In the genomic region with DNA sequence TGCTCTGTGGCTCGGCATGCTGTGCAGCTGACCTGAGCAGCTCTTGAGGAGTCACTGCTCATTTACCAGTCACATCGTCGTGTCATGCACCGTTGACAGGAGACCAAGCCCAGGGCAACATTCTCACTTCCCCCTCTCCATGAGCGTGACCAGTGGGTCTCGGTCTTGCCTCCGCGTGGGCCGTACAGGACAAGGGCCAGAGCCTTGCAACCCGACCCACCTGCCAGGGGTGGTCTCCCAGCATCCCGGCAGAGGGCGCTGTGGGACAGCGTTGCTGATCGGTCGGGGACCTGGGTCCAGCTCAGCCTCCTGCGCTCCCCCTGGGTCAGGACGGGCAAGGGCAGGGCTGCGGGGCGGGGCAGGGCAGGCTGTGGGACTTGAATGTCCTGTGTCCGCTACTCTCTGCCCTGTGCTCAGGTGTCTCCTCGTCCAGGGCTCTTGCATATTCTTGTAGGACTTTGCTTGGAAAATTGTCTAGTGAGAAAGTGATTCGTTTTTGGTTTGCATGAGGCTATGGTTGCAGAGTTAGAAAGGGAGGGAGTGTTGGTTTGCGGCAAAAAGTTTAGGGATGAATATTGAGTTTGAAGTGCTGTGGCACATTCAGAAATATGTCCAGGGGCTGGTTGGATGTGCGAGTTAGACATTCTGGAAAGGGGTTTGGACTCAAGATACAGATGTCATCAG, we compare ENCODE assay signal across 8 cellular contexts. TPM values are rescaled to one million over a fixed set of nuclear protein-coding genes. Genes with fewer than 3 reads are reported as not detected.
DNase-seq lines count a peak whose midpoint lies in the region; ATAC-seq and TF ChIP-seq lines count a peak whose summit lies in the region.

No MANE protein-coding gene starts in this region.

- peak overlapping the region; percentile 74 for H3K4me2 ChIP-seq in GM23338

- H3K27me3 ChIP-seq in GM23338 (ENCODE audit: insufficient read depth) (0 out of 2 replicates have a peak, but pooled peaks cover 5% of the 10 kb centered on the region), prostate gland (replicated peaks; ENCODE audit: insufficient read depth) (no peaks in the 10 kb centered on the region), vagina (no peaks in the 10 kb centered on the region)

- H3K27ac Mint-ChIP-seq in GM23338: no peak overlapping the region
- H3K27ac Mint-ChIP-seq in activated naive CD4-positive, alpha-beta T cell treated with anti-CD3 and anti-CD28 coated beads for 36 hours: no peak overlapping the region

- H3K4me3 ChIP-seq in GM23338: peak overlapping the region; percentile 38
- no peak overlapping the region for H3K4me3 ChIP-seq in prostate gland
- H3K4me3 ChIP-seq in vagina: no peak overlapping the region

- H3K9me3 Mint-ChIP-seq in GM23338: no peaks in the 10 kb centered on the region; the same call in 2 of the 3 replicates
- no peaks in the 10 kb centered on the region for H3K9me3 Mint-ChIP-seq in activated naive CD4-positive, alpha-beta T cell treated with anti-CD3 and anti-CD28 coated beads for 36 hours

- H3K4me1 Mint-ChIP-seq in GM23338: peaks cover 6% of the 10 kb centered on the region; the same call in 2 of the 3 replicates
- peaks cover 14% of the 10 kb centered on the region for H3K4me1 Mint-ChIP-seq in activated naive CD4-positive, alpha-beta T cell treated with anti-CD3 and anti-CD28 coated beads for 36 hours (ENCODE audit: low read depth)

- peak overlapping the region; percentile 94 for H2AFZ ChIP-seq in GM23338

- H3K4me1 ChIP-seq in GM23338 (ENCODE audit: insufficient read depth) (no peaks in the 10 kb centered on the region), prostate gland (replicated peaks) (no peaks in the 10 kb centered on the region), vagina (peaks cover 10% of the 10 kb centered on the region)

- no peak for TF ChIP-seq POLR2A in prostate gland (IDR thresholded peaks at IDR 0.05)
- TF ChIP-seq POLR2A in vagina (IDR thresholded peaks at IDR 0.05): no peak

- WGBS in prostate gland: 13% methylated on average over 24 of the region's 24 CpGs

- intact Hi-C loops in activated naive CD4-positive, alpha-beta T cell treated with anti-CD3 and anti-CD28 coated beads for 36 hours (cut with micrococcal nuclease): loop anchor here (1.0 to 5.0 kb wide), 6 partner anchors 114 to 995 kb away; no protein-coding TSS in a partner anchor
- intact Hi-C loops in Right ventricle myocardium superior (cut with DNase I) (loop anchor here (5.0 to 10.0 kb wide), 2 partner anchors 230 to 1002 kb away; no protein-coding TSS in a partner anchor), prostate gland (cut with DNase I) (loop anchor here (5.0 to 10.0 kb wide), 2 partner anchors 230 to 992 kb away; no protein-coding TSS in a partner anchor), vagina (cut with DNase I) (loop anchor here (5.0 to 10.0 kb wide), 2 partner anchors 230 to 992 kb away; no protein-coding TSS in a partner anchor)

- no peaks in the 10 kb centered on the region for H4K20me1 ChIP-seq in GM23338 (replicated peaks; ENCODE audit: insufficient read depth)

- H3K27ac ChIP-seq in GM23338 (ENCODE audit: low read depth) (no peak overlapping the region), prostate gland (no peak overlapping the region), vagina (no peak overlapping the region)

- DNase-seq in ELR (ENCODE audit: low read depth) (peak; percentile 84), GM23338 (ENCODE audit: low spot score) (peak; percentile 95), M059J (ENCODE audit: low read depth) (peak; percentile 80), Right ventricle myocardium superior (peak; percentile 93), prostate gland (ENCODE audit: low spot score) (peak; percentile 77), vagina (ENCODE audit: extremely low spot score in 2 of 2) (no peak)
- peak; percentile 90 for DNase-seq in activated naive CD4-positive, alpha-beta T cell treated with anti-CD3 and anti-CD28 coated beads for 36 hours

- CTCF ChIA-PET in activated naive CD4-positive, alpha-beta T cell treated with anti-CD3 and anti-CD28 coated beads for 36 hours (lab: Charles Lee): interaction anchor here (0.6 to 4.2 kb wide), 44 partner anchors 9 to 301 kb away, joined by 3 to 32 read pairs (median 5); a partner anchor contains a TSS

- TF ChIP-seq CTCF in GM23338 (conservative IDR thresholded peaks at IDR 0.05; ENCODE audit: low read depth in 2 of 2) (peak; percentile 83 to 99), prostate gland (IDR thresholded peaks at IDR 0.05) (peak; percentile 69 to 95 (median 86)), vagina (IDR thresholded peaks at IDR 0.05) (peak; percentile 74 to 89 (median 89))

- H3K9me2 ChIP-seq in GM23338 (ENCODE audit: insufficient read depth): no peaks in the 10 kb centered on the region

- H3K9me3 ChIP-seq in prostate gland: no peaks in the 10 kb centered on the region
- no peaks in the 10 kb centered on the region for H3K9me3 ChIP-seq in vagina

- no peaks in the 10 kb centered on the region for H3K79me2 ChIP-seq in GM23338 (replicated peaks; ENCODE audit: insufficient read depth)

- H3K4me3 Mint-ChIP-seq in GM23338: no peak overlapping the region
- no peak overlapping the region for H3K4me3 Mint-ChIP-seq in activated naive CD4-positive, alpha-beta T cell treated with anti-CD3 and anti-CD28 coated beads for 36 hours

- peaks cover 7% of the 10 kb centered on the region for H3K36me3 ChIP-seq in GM23338 (ENCODE audit: insufficient read depth)
- no peaks in the 10 kb centered on the region for H3K36me3 ChIP-seq in prostate gland
- peaks cover 0 to 14% of the 10 kb centered on the region in 2 donors for H3K36me3 ChIP-seq in vagina

- ATAC-seq in GM23338 (peak; percentile 92), SK-N-SH treated with all-trans-retinoic acid at 6 μM for 48 hours (peak; percentile 93), Right ventricle myocardium superior (ENCODE audit: poor library complexity) (peak; percentile 95)

- H3K36me3 Mint-ChIP-seq in GM23338 (ENCODE audit: low read depth): peaks cover 18% of the 10 kb centered on the region; the same call in 2 of the 3 replicates
- peaks cover 9% of the 10 kb centered on the region for H3K36me3 Mint-ChIP-seq in activated naive CD4-positive, alpha-beta T cell treated with anti-CD3 and anti-CD28 coated beads for 36 hours (ENCODE audit: low read depth)

- H3K27me3 Mint-ChIP-seq in GM23338 (ENCODE audit: insufficient read depth, low read depth, poor library complexity): peaks cover 10% of the 10 kb centered on the region
- H3K27me3 Mint-ChIP-seq in activated naive CD4-positive, alpha-beta T cell treated with anti-CD3 and anti-CD28 coated beads for 36 hours (ENCODE audit: low read depth): no peaks in the 10 kb centered on the region

- peaks cover 21% of the 10 kb centered on the region for H3F3A ChIP-seq in GM23338 (replicated peaks; ENCODE audit: low read depth)

TF ChIP-seq in GM23338, 12 proteins besides CTCF, POLR2A, EP300 and RAD21 (continues in another document):
- TF ChIP-seq EZH2phosphoT487 (IDR thresholded peaks at IDR 0.05; ENCODE audit: unreplicated experiment): no peak
- no peak for TF ChIP-seq STAT1 (IDR thresholded peaks at IDR 0.05; ENCODE audit: unreplicated experiment)
- no peak for TF ChIP-seq POLR2AphosphoS5 (IDR thresholded peaks at IDR 0.05; ENCODE audit: low read depth)
- TF ChIP-seq, protein P1, sequence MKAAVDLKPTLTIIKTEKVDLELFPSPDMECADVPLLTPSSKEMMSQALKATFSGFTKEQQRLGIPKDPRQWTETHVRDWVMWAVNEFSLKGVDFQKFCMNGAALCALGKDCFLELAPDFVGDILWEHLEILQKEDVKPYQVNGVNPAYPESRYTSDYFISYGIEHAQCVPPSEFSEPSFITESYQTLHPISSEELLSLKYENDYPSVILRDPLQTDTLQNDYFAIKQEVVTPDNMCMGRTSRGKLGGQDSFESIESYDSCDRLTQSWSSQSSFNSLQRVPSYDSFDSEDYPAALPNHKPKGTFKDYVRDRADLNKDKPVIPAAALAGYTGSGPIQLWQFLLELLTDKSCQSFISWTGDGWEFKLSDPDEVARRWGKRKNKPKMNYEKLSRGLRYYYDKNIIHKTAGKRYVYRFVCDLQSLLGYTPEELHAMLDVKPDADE (IDR thresholded peaks at IDR 0.05): no peak
- no peak for TF ChIP-seq ZNF114 (CRISPR knock-in tag; IDR thresholded peaks at IDR 0.05)
- no peak for TF ChIP-seq JUNB (IDR thresholded peaks at IDR 0.05; ENCODE audit: unreplicated experiment)

TF ChIP-seq in SK-N-SH treated with all-trans-retinoic acid at 6 μM for 48 hours, 23 proteins besides CTCF, POLR2A, EP300 and RAD21:
- TF ChIP-seq ZFP3 (CRISPR knock-in tag; IDR thresholded peaks at IDR 0.05): no peak
- TF ChIP-seq GLIS3 (CRISPR knock-in tag; IDR thresholded peaks at IDR 0.05): no peak
- TF ChIP-seq BACH2 (CRISPR knock-in tag; IDR thresholded peaks at IDR 0.05; ENCODE audit: borderline replicate concordance): no peak
- TF ChIP-seq, protein P2, sequence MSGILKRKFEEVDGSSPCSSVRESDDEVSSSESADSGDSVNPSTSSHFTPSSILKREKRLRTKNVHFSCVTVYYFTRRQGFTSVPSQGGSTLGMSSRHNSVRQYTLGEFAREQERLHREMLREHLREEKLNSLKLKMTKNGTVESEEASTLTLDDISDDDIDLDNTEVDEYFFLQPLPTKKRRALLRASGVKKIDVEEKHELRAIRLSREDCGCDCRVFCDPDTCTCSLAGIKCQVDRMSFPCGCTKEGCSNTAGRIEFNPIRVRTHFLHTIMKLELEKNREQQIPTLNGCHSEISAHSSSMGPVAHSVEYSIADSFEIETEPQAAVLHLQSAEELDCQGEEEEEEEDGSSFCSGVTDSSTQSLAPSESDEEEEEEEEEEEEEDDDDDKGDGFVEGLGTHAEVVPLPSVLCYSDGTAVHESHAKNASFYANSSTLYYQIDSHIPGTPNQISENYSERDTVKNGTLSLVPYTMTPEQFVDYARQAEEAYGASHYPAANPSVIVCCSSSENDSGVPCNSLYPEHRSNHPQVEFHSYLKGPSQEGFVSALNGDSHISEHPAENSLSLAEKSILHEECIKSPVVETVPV (CRISPR knock-in tag; IDR thresholded peaks at IDR 0.05): no peak
TF ChIP-seq in SK-N-SH treated with all-trans-retinoic acid at 6 μM for 48 hours: peak in this region for 0.

RNA-seq across cellular contexts. Expression of a gene that starts 16.2 kb away (rescaled TPM):
- total RNA-seq in GM23338 (2014; rRNA removed; shearing (Covaris generic)): 788 and 801 TPM in 2 replicates
- polyA plus RNA-seq in GM23338 (2016; fragmentation: Nextera tagmentation; extraction: Ambion mirVana): 312 and 358 TPM in 2 replicates
- 566 and 782 TPM in 2 replicates for total RNA-seq in M059J (2014; rRNA removed; shearing (Covaris generic))
- 100 to 1,000 TPM; 640 to 734 TPM for total RNA-seq in activated naive CD4-positive, alpha-beta T cell treated with anti-CD3 and anti-CD28 coated beads for 36 hours
- total RNA-seq in Right ventricle myocardium superior (714 TPM), prostate gland (100 to 1,000 TPM; 382 to 500 TPM), vagina (368 TPM)

RNA-seq across cellular contexts. Expression of a gene that starts 41.5 kb away (rescaled TPM):
- total RNA-seq in GM23338 (2014; rRNA removed; shearing (Covaris generic)): 32.7 and 33.3 TPM in 2 replicates
- 25.1 and 29.0 TPM in 2 replicates for polyA plus RNA-seq in GM23338 (2016; fragmentation: Nextera tagmentation; extraction: Ambion mirVana)
- 21.5 and 27.8 TPM in 2 replicates for total RNA-seq in M059J (2014; rRNA removed; shearing (Covaris generic))
- 10 to 100 TPM; 28.7 to 29.7 TPM for total RNA-seq in activated naive CD4-positive, alpha-beta T cell treated with anti-CD3 and anti-CD28 coated beads for 36 hours
- total RNA-seq in Right ventricle myocardium superior (21.3 TPM), prostate gland (10 to 100 TPM; 23.6 to 28.3 TPM), vagina (20.6 TPM)

Comparison
In these comparisons a context has a peak if more than half of its experiments do, and no peak if none do; other contexts are left out.
1. DNase-seq: peak in ELR (single experiment), GM23338 (single experiment), M059J (single experiment), activated naive CD4-positive, alpha-beta T cell treated with anti-CD3 and anti-CD28 coated beads for 36 hours (single experiment), Right ventricle myocardium superior (single experiment) and prostate gland (single experiment); none in vagina (0 of 2).
2. Peak in every context shown above with its lines, with median percentiles within 50 percentile points of each other: ATAC-seq and CTCF ChIP-seq.